ENCODE assay signal across 1 cellular context in the genomic region with DNA sequence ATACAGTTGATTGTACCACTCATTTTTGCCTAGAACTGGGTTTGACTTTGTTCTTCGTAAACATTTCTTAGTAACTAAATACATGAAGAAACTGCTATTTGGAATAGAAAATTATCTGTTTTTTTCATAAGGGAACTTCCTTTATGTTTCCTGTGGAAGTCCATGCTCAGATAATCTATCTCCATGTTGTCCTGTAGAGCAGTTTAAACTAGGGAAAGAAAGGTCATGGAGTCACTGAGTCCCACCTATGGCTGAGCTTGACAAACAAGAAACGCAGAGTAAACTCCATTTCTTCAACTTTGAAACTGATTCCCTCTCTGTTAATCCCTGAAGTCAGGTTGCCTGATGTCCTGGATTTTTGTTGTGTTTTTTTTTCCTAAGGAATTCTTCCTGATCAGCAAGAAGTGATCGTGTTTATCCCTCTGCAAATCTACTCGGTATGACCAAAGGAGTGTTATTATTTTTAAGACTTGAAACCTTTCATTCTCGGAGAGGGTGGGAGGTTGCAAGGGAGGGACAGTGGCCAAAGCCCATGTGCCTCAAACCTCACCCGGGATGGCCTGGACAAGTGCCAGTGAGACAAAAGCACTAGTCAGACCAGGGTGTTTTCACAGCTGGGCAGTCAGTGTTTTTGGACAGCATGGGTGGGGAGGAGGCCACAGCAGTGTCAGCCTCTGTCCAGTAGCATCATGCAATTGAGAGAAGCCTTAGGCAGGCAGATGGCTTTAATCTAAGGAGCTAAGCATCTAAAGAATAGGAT.
TF ChIP-seq lines count a peak whose summit lies in the region.

No MANE protein-coding gene starts in this region.

TF ChIP-seq in HCT116, 20 proteins besides CTCF, POLR2A, EP300 and RAD21 (continued from another document):
- TF ChIP-seq, protein P1, sequence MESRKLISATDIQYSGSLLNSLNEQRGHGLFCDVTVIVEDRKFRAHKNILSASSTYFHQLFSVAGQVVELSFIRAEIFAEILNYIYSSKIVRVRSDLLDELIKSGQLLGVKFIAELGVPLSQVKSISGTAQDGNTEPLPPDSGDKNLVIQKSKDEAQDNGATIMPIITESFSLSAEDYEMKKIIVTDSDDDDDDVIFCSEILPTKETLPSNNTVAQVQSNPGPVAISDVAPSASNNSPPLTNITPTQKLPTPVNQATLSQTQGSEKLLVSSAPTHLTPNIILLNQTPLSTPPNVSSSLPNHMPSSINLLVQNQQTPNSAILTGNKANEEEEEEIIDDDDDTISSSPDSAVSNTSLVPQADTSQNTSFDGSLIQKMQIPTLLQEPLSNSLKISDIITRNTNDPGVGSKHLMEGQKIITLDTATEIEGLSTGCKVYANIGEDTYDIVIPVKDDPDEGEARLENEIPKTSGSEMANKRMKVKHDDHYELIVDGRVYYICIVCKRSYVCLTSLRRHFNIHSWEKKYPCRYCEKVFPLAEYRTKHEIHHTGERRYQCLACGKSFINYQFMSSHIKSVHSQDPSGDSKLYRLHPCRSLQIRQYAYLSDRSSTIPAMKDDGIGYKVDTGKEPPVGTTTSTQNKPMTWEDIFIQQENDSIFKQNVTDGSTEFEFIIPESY (IDR thresholded peaks at IDR 0.05; ENCODE audit: extremely low read depth, insufficient replicate concordance, low read length), result no peak
- TF ChIP-seq, protein P2, sequence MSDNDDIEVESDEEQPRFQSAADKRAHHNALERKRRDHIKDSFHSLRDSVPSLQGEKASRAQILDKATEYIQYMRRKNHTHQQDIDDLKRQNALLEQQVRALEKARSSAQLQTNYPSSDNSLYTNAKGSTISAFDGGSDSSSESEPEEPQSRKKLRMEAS (IDR thresholded peaks at IDR 0.05), result peak; percentile 54
- TF ChIP-seq, protein P3, sequence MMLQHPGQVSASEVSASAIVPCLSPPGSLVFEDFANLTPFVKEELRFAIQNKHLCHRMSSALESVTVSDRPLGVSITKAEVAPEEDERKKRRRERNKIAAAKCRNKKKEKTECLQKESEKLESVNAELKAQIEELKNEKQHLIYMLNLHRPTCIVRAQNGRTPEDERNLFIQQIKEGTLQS (IDR thresholded peaks at IDR 0.05), result no peak
- TF ChIP-seq EGR1 (IDR thresholded peaks at IDR 0.05; ENCODE audit: low read depth) (no peak), CEBPB (IDR thresholded peaks at IDR 0.05; ENCODE audit: low read depth) (no peak), CBX3 (IDR thresholded peaks at IDR 0.05; ENCODE audit: low read depth) (no peak), TCF7L2 (IDR thresholded peaks at IDR 0.05; ENCODE audit: borderline replicate concordance, extremely low read depth, insufficient read depth, insufficient read length) (no peak), SRF (IDR thresholded peaks at IDR 0.05; ENCODE audit: low read depth) (no peak), ELF1 (IDR thresholded peaks at IDR 0.05; ENCODE audit: borderline replicate concordance, low read depth) (no peak), ZFX (IDR thresholded peaks at IDR 0.05) (no peak), JUND (IDR thresholded peaks at IDR 0.05) (no peak), SIN3A (IDR thresholded peaks at IDR 0.05; ENCODE audit: low read depth) (peak; percentile 21; the same call in 1 of the 2 replicates), EZH2phosphoT487 (IDR thresholded peaks at IDR 0.05; ENCODE audit: borderline replicate concordance) (no peak), FOSL1 (IDR thresholded peaks at IDR 0.05; ENCODE audit: low read depth) (no peak), SP1 (IDR thresholded peaks at IDR 0.05; ENCODE audit: low read depth) (peak; percentile 29; the same call in 1 of the 2 replicates), POLR2AphosphoS5 (IDR thresholded peaks at IDR 0.05; ENCODE audit: low read depth, low read length) (no peak), YY1 (IDR thresholded peaks at IDR 0.05; ENCODE audit: extremely low read depth, insufficient replicate concordance, low read depth, low read length) (no peak), EZH2 (IDR thresholded peaks at IDR 0.05) (no peak)
- TF ChIP-seq, protein P4, sequence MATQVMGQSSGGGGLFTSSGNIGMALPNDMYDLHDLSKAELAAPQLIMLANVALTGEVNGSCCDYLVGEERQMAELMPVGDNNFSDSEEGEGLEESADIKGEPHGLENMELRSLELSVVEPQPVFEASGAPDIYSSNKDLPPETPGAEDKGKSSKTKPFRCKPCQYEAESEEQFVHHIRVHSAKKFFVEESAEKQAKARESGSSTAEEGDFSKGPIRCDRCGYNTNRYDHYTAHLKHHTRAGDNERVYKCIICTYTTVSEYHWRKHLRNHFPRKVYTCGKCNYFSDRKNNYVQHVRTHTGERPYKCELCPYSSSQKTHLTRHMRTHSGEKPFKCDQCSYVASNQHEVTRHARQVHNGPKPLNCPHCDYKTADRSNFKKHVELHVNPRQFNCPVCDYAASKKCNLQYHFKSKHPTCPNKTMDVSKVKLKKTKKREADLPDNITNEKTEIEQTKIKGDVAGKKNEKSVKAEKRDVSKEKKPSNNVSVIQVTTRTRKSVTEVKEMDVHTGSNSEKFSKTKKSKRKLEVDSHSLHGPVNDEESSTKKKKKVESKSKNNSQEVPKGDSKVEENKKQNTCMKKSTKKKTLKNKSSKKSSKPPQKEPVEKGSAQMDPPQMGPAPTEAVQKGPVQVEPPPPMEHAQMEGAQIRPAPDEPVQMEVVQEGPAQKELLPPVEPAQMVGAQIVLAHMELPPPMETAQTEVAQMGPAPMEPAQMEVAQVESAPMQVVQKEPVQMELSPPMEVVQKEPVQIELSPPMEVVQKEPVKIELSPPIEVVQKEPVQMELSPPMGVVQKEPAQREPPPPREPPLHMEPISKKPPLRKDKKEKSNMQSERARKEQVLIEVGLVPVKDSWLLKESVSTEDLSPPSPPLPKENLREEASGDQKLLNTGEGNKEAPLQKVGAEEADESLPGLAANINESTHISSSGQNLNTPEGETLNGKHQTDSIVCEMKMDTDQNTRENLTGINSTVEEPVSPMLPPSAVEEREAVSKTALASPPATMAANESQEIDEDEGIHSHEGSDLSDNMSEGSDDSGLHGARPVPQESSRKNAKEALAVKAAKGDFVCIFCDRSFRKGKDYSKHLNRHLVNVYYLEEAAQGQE (IDR thresholded peaks at IDR 0.05; ENCODE audit: low read depth), result no peak
